Comparison of ENCODE assay signal across 11 cellular contexts in genomic region chrX:50920132-50920531, GRCh38. TPM values are rescaled to one million over a fixed set of nuclear protein-coding genes. Genes with fewer than 3 reads are reported as not detected.
DNase-seq lines count a peak whose midpoint lies in the region; TF ChIP-seq lines count a peak whose summit lies in the region.
"Had no signal": no experiment of that assay in that cellular context is flagged by ENCODE, and none has a peak within 500 bp of the region (broad histone marks: within the 10 kb centered on the region; RNA-seq: fewer than 3 reads in every experiment).

No MANE protein-coding gene starts in this region.

- dilution Hi-C loops in mammary epithelial cell (cut with HindIII; ENCODE audit: low sequenced_read_pairs) = no loop called here

- no peaks in the 10 kb centered on the region for H3K27me3 ChIP-seq in A673 (replicated peaks; ENCODE audit: insufficient read depth, low read depth, low read length, poor library complexity)
- no peaks in the 10 kb centered on the region for H3K27me3 ChIP-seq in mammary epithelial cell (ENCODE audit: insufficient read depth, low read length)
- H3K27me3 ChIP-seq in suprapubic skin = no peaks in the 10 kb centered on the region
- peaks cover 0 to 3% (median 0%) of the 10 kb centered on the region in 3 donors for H3K27me3 ChIP-seq in stomach
- H3K27me3 ChIP-seq: ovary had no signal

- TF ChIP-seq POLR2A in suprapubic skin (IDR thresholded peaks at IDR 0.05) (no peak), stomach (IDR thresholded peaks at IDR 0.05) (no peak)

- no TSS peak for BruUV-seq in A673 (replicated peaks; lab: Mats Ljungman, UMichigan)
- no TSS peak for BruUV-seq in mammary epithelial cell (replicated peaks; lab: Mats Ljungman, UMichigan)

- TF ChIP-seq CTCF in A673 (conservative IDR thresholded peaks at IDR 0.05; ENCODE audit: low read depth, low read length) (peak; percentile 58), mammary epithelial cell (conservative IDR thresholded peaks at IDR 0.05 in 1 of 2, IDR thresholded peaks at IDR 0.05 in 1 of 2; ENCODE audit: extremely low read depth in 1 of 2, insufficient read depth in 1 of 2, low read depth in 1 of 2, low read length in 2 of 2) (peak; percentile 57 to 62), suprapubic skin (IDR thresholded peaks at IDR 0.05) (peak in 1 of 2 donors; percentile 15), stomach (IDR thresholded peaks at IDR 0.05) (peak in 1 of 7 experiments; percentile 12)

- H3K4me1 ChIP-seq in A673 (ENCODE audit: insufficient read depth, low read length, poor library complexity, severe bottlenecking) (no peaks in the 10 kb centered on the region), mammary epithelial cell (ENCODE audit: insufficient read depth, low read length) (no peaks in the 10 kb centered on the region), suprapubic skin (no peaks in the 10 kb centered on the region), stomach (no peaks in the 10 kb centered on the region)

- intact Hi-C loops in A673 (cut with micrococcal nuclease; ENCODE audit: unreplicated experiment) (no loop called here), mammary epithelial cell (cut with micrococcal nuclease) (loop anchor here (1.0 to 5.0 kb wide), 3 partner anchors 69 to 228 kb away; no protein-coding TSS in a partner anchor), stomach (cut with DNase I; ENCODE audit: low total_unique reads) (no loop called here)

- no peaks in the 10 kb centered on the region for H3K9me3 ChIP-seq in A673 (ENCODE audit: low read depth, low read length, poor library complexity, severe bottlenecking)
- H3K9me3 ChIP-seq in mammary epithelial cell (replicated peaks; ENCODE audit: insufficient read depth, low read length) = no peaks in the 10 kb centered on the region
- H3K9me3 ChIP-seq in suprapubic skin = no peaks in the 10 kb centered on the region
- no peaks in the 10 kb centered on the region for H3K9me3 ChIP-seq in stomach
- H3K9me3 ChIP-seq: ovary had no signal

- CTCF ChIA-PET in A673 (lab: Charles Lee) (no interaction called here), mammary epithelial cell (lab: Charles Lee; ENCODE audit: low non-redundant PET) (no interaction called here)

- POLR2A ChIA-PET in A673 (lab: Charles Lee; ENCODE audit: low non-redundant PET) = no interaction called here

- H3K4me2 ChIP-seq in mammary epithelial cell (ENCODE audit: insufficient read depth, low read depth, low read length) = no peak overlapping the region

- no peak overlapping the region for H2AFZ ChIP-seq in mammary epithelial cell (ENCODE audit: low read depth, low read length)

- H3K4me3 ChIP-seq in A673 (ENCODE audit: low read depth, low read length, poor library complexity, severe bottlenecking) = no peak overlapping the region
- no peak overlapping the region for H3K4me3 ChIP-seq in mammary epithelial cell (replicated peaks in 1 of 3; ENCODE audit: insufficient read depth in 1 of 3, low read depth in 2 of 3, low read length in 3 of 3)
- no peak overlapping the region for H3K4me3 ChIP-seq in suprapubic skin
- H3K4me3 ChIP-seq in stomach = no peak overlapping the region
- H3K4me3 ChIP-seq: ovary had no signal

- in situ Hi-C loops in mammary epithelial cell (cut with MboI; ENCODE audit: low sequenced_read_pairs in 2 of 2) = no loop called here

- H3K9ac ChIP-seq in mammary epithelial cell (ENCODE audit: insufficient read depth, low read length) = no peak overlapping the region

- no peak overlapping the region for H3K27ac ChIP-seq in A673 (ENCODE audit: low read depth, low read length, poor library complexity, severe bottlenecking)
- no peak overlapping the region for H3K27ac ChIP-seq in mammary epithelial cell (ENCODE audit: insufficient read depth, low read depth, low read length)
- no peak overlapping the region for H3K27ac ChIP-seq in suprapubic skin
- H3K27ac ChIP-seq in stomach = no peak overlapping the region
- H3K27ac ChIP-seq: ovary had no signal

- H3K36me3 ChIP-seq in A673 (ENCODE audit: insufficient read depth, low read length, poor library complexity, severe bottlenecking) (no peaks in the 10 kb centered on the region), mammary epithelial cell (ENCODE audit: insufficient read depth, low read length) (no peaks in the 10 kb centered on the region), suprapubic skin (no peaks in the 10 kb centered on the region), stomach (no peaks in the 10 kb centered on the region)
- H3K36me3 ChIP-seq: ovary had no signal

- DNase-seq in A673 (ENCODE audit: low spot score) (peak; percentile 63), HT-29 (ENCODE audit: low spot score) (peak; percentile 53), mammary epithelial cell (peak; percentile 23), left kidney (ENCODE audit: low read depth, low spot score) (peak; percentile 25), suprapubic skin (ENCODE audit: low spot score in 2 of 2) (no peak), stomach (no peak)
- DNase-seq in stimulated activated CD4-positive, alpha-beta T cell treated with anti-CD3 and anti-CD28 coated beads, Interleukin-1b, Interleukin-23, amount 100 ng/mL, for 48 hours = no peak
- no peak for DNase-seq in activated CD4-positive, alpha-beta T cell treated with anti-CD3 and anti-CD28 coated beads for 48 hours
- DNase-seq: activated gamma-delta T cell, NCI-H1105, ovary had no signal

- H3K79me2 ChIP-seq in mammary epithelial cell (ENCODE audit: insufficient read depth, low read length) = no peaks in the 10 kb centered on the region

- TF ChIP-seq EP300 in suprapubic skin (IDR thresholded peaks at IDR 0.05) = no peak
- TF ChIP-seq EP300 in stomach (IDR thresholded peaks at IDR 0.05) = no peak

- no peaks in the 10 kb centered on the region for H4K20me1 ChIP-seq in mammary epithelial cell (ENCODE audit: insufficient read depth, low read length)

RNA-seq across cellular contexts. Expression of gene BMP15, which starts 9.6 kb away (rescaled TPM):
- 0.26 TPM in 1 of 2 replicates, not detected in the other for total RNA-seq in A673 (2021)
- not detected in 2 replicates for total RNA-seq in HT-29 (2014; rRNA removed; shearing (Covaris generic))
- not detected for total RNA-seq in mammary epithelial cell
- not detected for polyA plus RNA-seq in mammary epithelial cell
- polyA minus RNA-seq in mammary epithelial cell = not detected
- total RNA-seq in suprapubic skin = not detected
- not detected for total RNA-seq in stomach
- polyA plus RNA-seq in stomach = not detected
- total RNA-seq: ovary had no signal

Comparison
In these comparisons a context has a peak if more than half of its experiments do, and no peak if none do; other contexts are left out.
1. DNase-seq: peak in A673 (single experiment), HT-29 (single experiment), mammary epithelial cell (single experiment) and left kidney (single experiment); none in stimulated activated CD4-positive, alpha-beta T cell treated with anti-CD3 and anti-CD28 coated beads, Interleukin-1b, Interleukin-23, amount 100 ng/mL, for 48 hours (single experiment), activated CD4-positive, alpha-beta T cell treated with anti-CD3 and anti-CD28 coated beads for 48 hours (single experiment), suprapubic skin (0 of 2) and stomach (single experiment).